10 cellular contexts compared by ENCODE assay signal in genomic region chr2:241560181-241560882, GRCh38. TPM values are rescaled to one million over a fixed set of nuclear protein-coding genes. Genes with fewer than 3 reads are reported as not detected.
A peak's percentile ranks its signal among the peaks of the same experiment; 100 is the strongest.
DNase-seq lines count a peak whose midpoint lies in the region; ATAC-seq and TF ChIP-seq lines count a peak whose summit lies in the region.
"Had no signal": no experiment of that assay in that cellular context is flagged by ENCODE, and none has a peak within 500 bp of the region (broad histone marks: within the 10 kb centered on the region; RNA-seq: fewer than 3 reads in every experiment).

No MANE protein-coding gene starts in this region.

- H2BK15ac ChIP-seq in neuronal stem cell (ENCODE audit: low read length): no peak overlapping the region

- H3K27me3 ChIP-seq in BJ (ENCODE audit: control insufficient read depth, insufficient read depth, low read length): no peaks in the 10 kb centered on the region
- H3K27me3 ChIP-seq in SJCRH30: no peaks in the 10 kb centered on the region
- peaks cover 4 to 36% (median 23%) of the 10 kb centered on the region in 3 experiments for H3K27me3 ChIP-seq in neuronal stem cell (ENCODE audit: control insufficient read depth in 3 of 3, insufficient read depth in 3 of 3, low read depth in 1 of 3, low read length in 3 of 3)

- peak overlapping the region; percentile 76 for H2AK5ac ChIP-seq in neuronal stem cell (ENCODE audit: low read depth, low read length)

- no peak for ATAC-seq in GM19035 (IDR thresholded peaks at IDR 0.05; ENCODE audit: unreplicated experiment)

- DNase-seq in BJ (ENCODE audit: low read depth) (no peak), SJCRH30 (no peak), epithelial cell of esophagus (ENCODE audit: low read depth) (no peak), neuronal stem cell (ENCODE audit: low spot score) (no peak), 8988T (no peak), Kasumi-1 (lab: John Stamatoyannopoulos, UW) (no peak), SKM-1 (lab: John Stamatoyannopoulos, UW; ENCODE audit: unreplicated experiment) (no peak)
- DNase-seq: NCI-H1048 had no signal

- no peak overlapping the region for H3K4me2 ChIP-seq in neuronal stem cell (ENCODE audit: insufficient read depth, low read length, poor library complexity, severe bottlenecking)

- POLR2A ChIA-PET in BJ (lab: Charles Lee): no interaction called here

- H3K4me3 ChIP-seq in BJ (ENCODE audit: low read depth, low read length) (peak overlapping the region; percentile 64), SJCRH30 (peak overlapping the region; percentile 68), epithelial cell of esophagus (ENCODE audit: low read length) (peak overlapping the region; percentile 58), neuronal stem cell (ENCODE audit: low read length in 2 of 2) (no peak overlapping the region)

- H3K27ac ChIP-seq in SJCRH30: no peak overlapping the region
- no peak overlapping the region for H3K27ac ChIP-seq in neuronal stem cell (replicated peaks; ENCODE audit: low read length)

- H2BK12ac ChIP-seq in neuronal stem cell (ENCODE audit: low read length): no peak overlapping the region

- no peak overlapping the region for H3K4ac ChIP-seq in neuronal stem cell (ENCODE audit: low read length)

- H4K8ac ChIP-seq in neuronal stem cell (ENCODE audit: low read depth, low read length): peak overlapping the region; percentile 74

- no CpG with 5 or more reads among the region's 18 CpGs for whole genome bisulfite sequencing in neuronal stem cell (ENCODE audit: extremely low coverage in 2 of 2, insufficient read length in 2 of 2, insufficient replicate concordance in 1 of 2), 2 donors

- H3K4me1 ChIP-seq in SJCRH30: peaks cover 12% of the 10 kb centered on the region
- peaks cover 3 to 4% of the 10 kb centered on the region in 2 donors for H3K4me1 ChIP-seq in neuronal stem cell (ENCODE audit: control insufficient read depth in 2 of 2, insufficient read depth in 1 of 2, low read depth in 1 of 2, low read length in 2 of 2)

- no peak overlapping the region for H2BK5ac ChIP-seq in neuronal stem cell (ENCODE audit: low read length)

- H3K14ac ChIP-seq in neuronal stem cell (ENCODE audit: low read length): no peak overlapping the region

- peak overlapping the region; percentile 75 for H3K23ac ChIP-seq in neuronal stem cell (ENCODE audit: low read depth, low read length, poor library complexity)

- H4K91ac ChIP-seq in neuronal stem cell (ENCODE audit: low read depth, low read length, poor library complexity): no peak overlapping the region

- H3K36me3 ChIP-seq in BJ (ENCODE audit: control insufficient read depth, insufficient read depth, low read length) (peaks cover 14% of the 10 kb centered on the region), SJCRH30 (no peaks in the 10 kb centered on the region), neuronal stem cell (replicated peaks in 1 of 2; ENCODE audit: control insufficient read depth in 2 of 2, insufficient read depth in 2 of 2, low read length in 2 of 2) (no peaks in the 10 kb centered on the region)
- H3K36me3 ChIP-seq: HAP-1 had no signal

- H3K18ac ChIP-seq in neuronal stem cell (ENCODE audit: low read length): peak overlapping the region; percentile 70

- H3K79me1 ChIP-seq in neuronal stem cell (ENCODE audit: low read depth, low read length): peaks cover 8% of the 10 kb centered on the region

- TF ChIP-seq CTCF in BJ (IDR thresholded peaks at IDR 0.05; ENCODE audit: insufficient read depth, low read depth, low read length): no peak
- no peak for TF ChIP-seq CTCF in epithelial cell of esophagus (IDR thresholded peaks at IDR 0.05; ENCODE audit: insufficient read depth, low read depth, low read length, missing control alignments)

- H2AFZ ChIP-seq in neuronal stem cell (ENCODE audit: low read length): no peak overlapping the region

- H2BK120ac ChIP-seq in neuronal stem cell (ENCODE audit: low read depth, low read length): no peak overlapping the region

- H3K9me3 ChIP-seq in SJCRH30 (replicated peaks) (peaks cover 5% of the 10 kb centered on the region; the same call in 1 of the 2 replicates), neuronal stem cell (replicated peaks in 1 of 2; ENCODE audit: control insufficient read depth in 2 of 2, insufficient read depth in 1 of 2, low read depth in 1 of 2, low read length in 2 of 2) (peaks cover 11 to 20% of the 10 kb centered on the region in 2 donors)
- H3K9me3 ChIP-seq: HAP-1 had no signal

- CTCF ChIA-PET in BJ (lab: Yijun Ruan, JAX): interaction anchor here (1.1 to 1.5 kb wide), 2 partner anchors 29 to 99 kb away, joined by 3 read pairs; no protein-coding TSS in a partner anchor

- no peak overlapping the region for H3K9ac ChIP-seq in neuronal stem cell (ENCODE audit: low read depth, low read length, poor library complexity)

RNA-seq across cellular contexts. Expression of gene BOK, which starts 1.8 kb away (rescaled TPM):
- 29.4 and 42.9 TPM in 2 replicates for polyA plus RNA-seq in BJ (2011; rRNA removed)
- polyA minus RNA-seq in BJ (2011; rRNA and poly(A)+ RNA removed): 19.3 and 22.8 TPM in 2 replicates
- total RNA-seq in SJCRH30 (2014; rRNA removed; shearing (Covaris generic)): 6.6 and 7.3 TPM in 2 replicates
- polyA plus RNA-seq in neuronal stem cell (2013, experiment 1 of 2): 5.1 TPM
- polyA plus RNA-seq in neuronal stem cell (2013, experiment 2 of 2): 4.7 TPM

RNA-seq across cellular contexts. Expression of gene STK25, which starts 51.9 kb away (rescaled TPM):
- polyA plus RNA-seq in BJ (2011; rRNA removed): 232 and 386 TPM in 2 replicates
- 160 and 245 TPM in 2 replicates for polyA minus RNA-seq in BJ (2011; rRNA and poly(A)+ RNA removed)
- 132 and 171 TPM in 2 replicates for total RNA-seq in SJCRH30 (2014; rRNA removed; shearing (Covaris generic))
- 129 TPM for polyA plus RNA-seq in neuronal stem cell (2013, experiment 1 of 2)
- polyA plus RNA-seq in neuronal stem cell (2013, experiment 2 of 2): 118 TPM

Comparison
In these comparisons a context has a peak if more than half of its experiments do, and no peak if none do; other contexts are left out.
1. H3K4me3 ChIP-seq: peak in BJ (single experiment), SJCRH30 (single experiment) and epithelial cell of esophagus (single experiment); none in neuronal stem cell (0 of 2).